Comparison of ENCODE assay signal across 16 cellular contexts in the genomic region with DNA sequence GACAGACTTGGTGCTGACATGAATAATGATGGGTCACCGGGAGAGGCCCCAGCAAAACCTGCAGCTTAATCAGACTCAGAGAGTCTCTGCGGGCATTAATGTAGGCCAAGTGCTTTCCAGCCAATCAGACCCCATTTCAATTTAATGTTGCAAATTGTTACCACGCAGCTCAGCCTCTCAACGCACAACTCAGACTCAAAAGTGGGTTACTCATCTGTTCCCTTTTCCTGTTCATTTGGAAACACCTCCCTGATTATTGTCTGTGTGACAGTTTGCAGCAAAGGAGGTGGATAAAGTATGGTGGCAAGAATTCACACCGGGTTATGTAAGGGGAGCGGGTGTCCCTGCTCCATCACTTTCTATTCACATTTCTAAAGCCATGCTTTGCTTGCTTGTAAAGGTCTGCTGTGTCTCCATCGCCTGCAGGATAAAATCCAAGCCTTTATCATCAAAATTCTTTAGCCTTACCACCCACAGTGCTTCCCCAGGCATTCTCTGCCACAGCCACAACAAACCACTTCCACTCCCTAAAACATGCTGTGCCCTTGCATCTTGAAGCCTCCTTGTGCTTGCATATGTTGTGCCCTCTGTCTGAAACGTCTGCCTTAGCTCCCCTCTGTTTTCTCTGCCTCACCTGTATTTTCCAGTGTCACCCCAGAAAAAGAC.
DNase-seq lines count a peak whose midpoint lies in the region.
"Had no signal": no experiment of that assay in that cellular context is flagged by ENCODE, and none has a peak within 500 bp of the region (broad histone marks: within the 10 kb centered on the region; RNA-seq: fewer than 3 reads in every experiment).

No MANE protein-coding gene starts in this region.

- H3K27me3 Mint-ChIP-seq in activated naive CD8-positive, alpha-beta T cell treated with anti-CD3 and anti-CD28 coated beads for 36 hours, result peaks cover 6% of the 10 kb centered on the region

- DNase-seq in ELF-1 (ENCODE audit: low read depth, low spot score) (peak; percentile 41), NCI-H1436 (lab: John Stamatoyannopoulos, UW) (peak; percentile 6), astrocyte of the hippocampus (ENCODE audit: low read depth, low spot score) (peak; percentile 12), occipital lobe (lab: John Stamatoyannopoulos, UW) (peak; percentile 8), NCI-H446 treated with DMSO at 0.1 percent for 48 hours (lab: John Stamatoyannopoulos, UW) (no peak), NCI-H146 treated with DMSO at 0.1 percent for 48 hours (lab: John Stamatoyannopoulos, UW; ENCODE audit: unreplicated experiment) (no peak)
- no peak for DNase-seq in activated naive CD8-positive, alpha-beta T cell treated with anti-CD3 and anti-CD28 coated beads for 36 hours
- DNase-seq: CD8-positive, alpha-beta T cell; DMS53; GDM1; IMR-90; NCI-H1048; NCI-H1694; NCI-H2107; SHP77; T-helper 1 cell had no signal

- no peak overlapping the region for H3K27ac Mint-ChIP-seq in activated naive CD8-positive, alpha-beta T cell treated with anti-CD3 and anti-CD28 coated beads for 36 hours
- H3K27ac Mint-ChIP-seq: CD8-positive, alpha-beta T cell had no signal

- H3K4me3 Mint-ChIP-seq in activated naive CD8-positive, alpha-beta T cell treated with anti-CD3 and anti-CD28 coated beads for 36 hours, result no peak overlapping the region
- H3K4me3 Mint-ChIP-seq: CD8-positive, alpha-beta T cell had no signal

- H3K9me3 Mint-ChIP-seq in activated naive CD8-positive, alpha-beta T cell treated with anti-CD3 and anti-CD28 coated beads for 36 hours, result peaks cover 1% of the 10 kb centered on the region
- H3K9me3 Mint-ChIP-seq: CD8-positive, alpha-beta T cell had no signal

- H3K4me1 Mint-ChIP-seq in activated naive CD8-positive, alpha-beta T cell treated with anti-CD3 and anti-CD28 coated beads for 36 hours, result no peaks in the 10 kb centered on the region

- no peaks in the 10 kb centered on the region for H3K36me3 Mint-ChIP-seq in activated naive CD8-positive, alpha-beta T cell treated with anti-CD3 and anti-CD28 coated beads for 36 hours
- H3K36me3 Mint-ChIP-seq: CD8-positive, alpha-beta T cell had no signal

Comparison
In these comparisons a context has a peak if more than half of its experiments do, and no peak if none do; other contexts are left out.
1. DNase-seq: peak in ELF-1 (single experiment), NCI-H1436 (single experiment), astrocyte of the hippocampus (single experiment) and occipital lobe (single experiment); none in NCI-H446 treated with DMSO at 0.1 percent for 48 hours (single experiment), activated naive CD8-positive, alpha-beta T cell treated with anti-CD3 and anti-CD28 coated beads for 36 hours (single experiment) and NCI-H146 treated with DMSO at 0.1 percent for 48 hours (single experiment).